ENCODE assay signal across 13 cellular contexts in genomic region chr10:33249137-33249536, GRCh38.
A peak's percentile ranks its signal among the peaks of the same experiment; 100 is the strongest.
DNase-seq lines count a peak whose midpoint lies in the region; ATAC-seq and TF ChIP-seq lines count a peak whose summit lies in the region.
"Had no signal": no experiment of that assay in that cellular context is flagged by ENCODE, and none has a peak within 500 bp of the region (broad histone marks: within the 10 kb centered on the region; RNA-seq: fewer than 3 reads in every experiment).

No MANE protein-coding gene starts in this region.

- peaks cover 73% of the 10 kb centered on the region for H3K4me1 Mint-ChIP-seq in activated CD4-positive, alpha-beta T cell treated with anti-CD3 and anti-CD28 coated beads for 36 hours

- no peak for TF ChIP-seq POLR2A in gastrocnemius medialis (IDR thresholded peaks at IDR 0.05)
- TF ChIP-seq POLR2A in GM18505 (IDR thresholded peaks at IDR 0.05; ENCODE audit: borderline replicate concordance, extremely low read depth, insufficient read depth, insufficient read length): no peak

- no peak for ATAC-seq in activated CD4-positive, alpha-beta T cell treated with anti-CD3 and anti-CD28 coated beads for 36 hours
- ATAC-seq in PC-3 (no peak), gastrocnemius medialis (peak; percentile 34 to 70), GM18505 (IDR thresholded peaks at IDR 0.05; ENCODE audit: unreplicated experiment) (no peak)

- H3K4me3 Mint-ChIP-seq in activated CD4-positive, alpha-beta T cell treated with anti-CD3 and anti-CD28 coated beads for 36 hours: no peak overlapping the region

- DNase-seq in activated CD4-positive, alpha-beta T cell treated with anti-CD3 and anti-CD28 coated beads for 36 hours: no peak
- no peak for DNase-seq in activated CD4-positive, alpha-beta T cell treated with anti-CD3 and anti-CD28 coated beads for 1 hour
- DNase-seq in PC-3: no peak
- no peak for DNase-seq in gastrocnemius medialis
- DNase-seq in GM10248 (ENCODE audit: extremely low spot score): no peak
- no peak for DNase-seq in NCI-H2107 (lab: John Stamatoyannopoulos, UW)
- DNase-seq: activated CD4-positive, alpha-beta T cell treated with anti-CD3 and anti-CD28 coated beads, Interleukin-2, amount 50 U/mL, for 48 hours; NCI-H1417; right cardiac atrium; transverse colon had no signal

- peak overlapping the region; percentile 39 for H3K27ac Mint-ChIP-seq in activated CD4-positive, alpha-beta T cell treated with anti-CD3 and anti-CD28 coated beads for 36 hours

- peaks cover 63% of the 10 kb centered on the region for H3K79me2 ChIP-seq in PC-3 (ENCODE audit: low read length)

- H2AFZ ChIP-seq in PC-3 (ENCODE audit: low read length): no peak overlapping the region

- CTCF ChIA-PET in activated CD4-positive, alpha-beta T cell treated with anti-CD3 and anti-CD28 coated beads for 36 hours (lab: Charles Lee): interaction anchor here (1.3 kb wide), 1 partner anchor 14 kb away, joined by 4 read pairs; no protein-coding TSS in a partner anchor
- CTCF ChIA-PET in PC-3 (lab: Charles Lee) (interaction anchor here (1.0 to 1.4 kb wide), 4 partner anchors 15 to 93 kb away, joined by 3 to 7 read pairs (median 5); no protein-coding TSS in a partner anchor), GM10248 (lab: Yijun Ruan, JAX) (interaction anchor here (1.0 kb wide), 1 partner anchor 11 kb away, joined by 3 read pairs; no protein-coding TSS in a partner anchor)

- H3K4me3 ChIP-seq in PC-3 (ENCODE audit: low read length): no peak overlapping the region
- H3K4me3 ChIP-seq in endocrine pancreas (ENCODE audit: control insufficient read depth, insufficient read depth, low read length): peak overlapping the region; percentile 73
- peak overlapping the region in 1 of 4 donors; percentile 9 for H3K4me3 ChIP-seq in gastrocnemius medialis
- H3K4me3 ChIP-seq: A549, transverse colon had no signal

- H3K9me3 Mint-ChIP-seq in activated CD4-positive, alpha-beta T cell treated with anti-CD3 and anti-CD28 coated beads for 36 hours (ENCODE audit: low read depth): peaks cover 6% of the 10 kb centered on the region

- peak overlapping the region; percentile 72 for H3K9ac ChIP-seq in PC-3 (ENCODE audit: low read length)
- no peak overlapping the region for H3K9ac ChIP-seq in endocrine pancreas (ENCODE audit: control insufficient read depth, insufficient read depth, low read length)

- peaks cover 14% of the 10 kb centered on the region for H3K27me3 Mint-ChIP-seq in activated CD4-positive, alpha-beta T cell treated with anti-CD3 and anti-CD28 coated beads for 36 hours

- H3K36me3 ChIP-seq in PC-3 (ENCODE audit: low read depth, low read length): peaks cover 82% of the 10 kb centered on the region
- H3K36me3 ChIP-seq in endocrine pancreas (ENCODE audit: control insufficient read depth, insufficient read depth, low read length): no peaks in the 10 kb centered on the region
- H3K36me3 ChIP-seq in gastrocnemius medialis: peaks cover 0 to 13% of the 10 kb centered on the region in 2 donors

- intact Hi-C loops in activated CD4-positive, alpha-beta T cell treated with anti-CD3 and anti-CD28 coated beads for 36 hours (cut with DNase I, micrococcal nuclease): loop anchor here (2.0 to 5.0 kb wide), 2 partner anchors 16 to 872 kb away; no protein-coding TSS in a partner anchor
- intact Hi-C loops in PC-3 (cut with micrococcal nuclease) (no loop called here), gastrocnemius medialis (cut with DNase I; ENCODE audit: low total_unique reads) (no loop called here)

- peaks cover 57% of the 10 kb centered on the region for H3K4me1 ChIP-seq in PC-3 (ENCODE audit: insufficient read depth, low read length)
- H3K4me1 ChIP-seq in endocrine pancreas (ENCODE audit: control insufficient read depth, insufficient read depth, low read length): peaks cover 7% of the 10 kb centered on the region
- H3K4me1 ChIP-seq in gastrocnemius medialis: peaks cover 0 to 18% of the 10 kb centered on the region in 2 donors

- peaks cover 6% of the 10 kb centered on the region for H3K36me3 Mint-ChIP-seq in activated CD4-positive, alpha-beta T cell treated with anti-CD3 and anti-CD28 coated beads for 36 hours (ENCODE audit: low read depth)

- no peaks in the 10 kb centered on the region for H3K27me3 ChIP-seq in PC-3 (ENCODE audit: low read length)
- no peaks in the 10 kb centered on the region for H3K27me3 ChIP-seq in endocrine pancreas (ENCODE audit: control insufficient read depth, insufficient read depth, low read length)
- no peaks in the 10 kb centered on the region for H3K27me3 ChIP-seq in gastrocnemius medialis
- H3K27me3 ChIP-seq: transverse colon had no signal

- no peaks in the 10 kb centered on the region for H3K9me2 ChIP-seq in PC-3 (replicated peaks; ENCODE audit: low read length)

- H3K9me3 ChIP-seq in PC-3 (ENCODE audit: low read length) (no peaks in the 10 kb centered on the region), endocrine pancreas (ENCODE audit: control insufficient read depth, low read length) (no peaks in the 10 kb centered on the region), gastrocnemius medialis (no peaks in the 10 kb centered on the region)
- H3K9me3 ChIP-seq: A549, transverse colon had no signal

- peak overlapping the region; percentile 27 for H3K4me2 ChIP-seq in PC-3 (ENCODE audit: low read length)
- H3K4me2 ChIP-seq: A549 had no signal

- peak overlapping the region; percentile 65 for H3K27ac ChIP-seq in PC-3 (ENCODE audit: low read length)
- peak overlapping the region; percentile 58 to 80 (median 75) for H3K27ac ChIP-seq in gastrocnemius medialis

- H3F3A ChIP-seq in PC-3 (ENCODE audit: low read length, unreplicated experiment): peaks cover 40% of the 10 kb centered on the region

- BruUV-seq in PC-3 (replicated peaks; lab: Mats Ljungman, UMichigan): no TSS peak

- POLR2A ChIA-PET in activated CD4-positive, alpha-beta T cell treated with anti-CD3 and anti-CD28 coated beads for 36 hours (lab: Charles Lee): no interaction called here
- POLR2A ChIA-PET in PC-3 (lab: Charles Lee; ENCODE audit: unreplicated experiment) (interaction anchor here (0.5 to 1.2 kb wide), 7 partner anchors 9 to 1097 kb away, joined by 3 to 10 read pairs (median 4); no protein-coding TSS in a partner anchor), GM10248 (lab: Yijun Ruan, JAX) (no interaction called here)

- TF ChIP-seq CTCF in PC-3 (conservative IDR thresholded peaks at IDR 0.05; ENCODE audit: low read depth, low read length) (no peak), gastrocnemius medialis (IDR thresholded peaks at IDR 0.05 in 4 of 5, conservative IDR thresholded peaks at IDR 0.05 in 1 of 5) (no peak), GM10248 (IDR thresholded peaks at IDR 0.05; ENCODE audit: control extremely low read depth, extremely low read depth, low read depth, missing control alignments) (no peak)

- in situ Hi-C loops in gastrocnemius medialis (cut with MboI; ENCODE audit: low sequenced_read_pairs in 4 of 4): no loop called here

- H4K20me1 ChIP-seq in PC-3 (ENCODE audit: low read length): no peaks in the 10 kb centered on the region

Comparison
In these comparisons a context has a peak if more than half of its experiments do, and no peak if none do; other contexts are left out.
1. ATAC-seq: peak in gastrocnemius medialis (2 of 2); none in activated CD4-positive, alpha-beta T cell treated with anti-CD3 and anti-CD28 coated beads for 36 hours (single experiment), PC-3 (single experiment) and GM18505 (single experiment).
2. intact Hi-C loops: an anchor here in activated CD4-positive, alpha-beta T cell treated with anti-CD3 and anti-CD28 coated beads for 36 hours (2.0 to 5.0 kb wide); none called in PC-3 and gastrocnemius medialis.